In genomic region chr9:37626708-37627293, GRCh38 we compare ENCODE assay signal across 25 cellular contexts. TPM values are rescaled to one million over a fixed set of nuclear protein-coding genes. Genes with fewer than 3 reads are reported as not detected.
"Had no signal": no experiment of that assay in that cellular context is flagged by ENCODE, and none has a peak within 500 bp of the region (broad histone marks: within the 10 kb centered on the region; RNA-seq: fewer than 3 reads in every experiment).

No MANE protein-coding gene starts in this region.

- H3K4me3 ChIP-seq: cardiac muscle cell, dorsolateral prefrontal cortex, thyroid gland had no signal

- FAIRE-seq: colon, kidney had no signal

- H3K36me3 ChIP-seq: cardiac muscle cell, thyroid gland had no signal

- DNase-seq: activated CD4-positive, alpha-beta T cell treated with anti-CD3 and anti-CD28 coated beads, Interleukin-2, amount 10 ng/mL, durations not matched to agents 7 days and 5 days; activated CD8-positive, alpha-beta T cell treated with anti-CD3 and anti-CD28 coated beads, Interleukin-2, amount 10 ng/mL, durations not matched to agents 7 days and 5 days; activated naive CD4-positive, alpha-beta T cell treated with Interleukin-2 at 50 U/mL for 16 hours; activated naive CD8-positive, alpha-beta T cell treated with anti-CD3 and anti-CD28 coated beads, Interleukin-2, amount 10 ng/mL, durations not matched to agents 7 days and 5 days; activated T-cell treated with anti-CD3 and anti-CD28 coated beads, Interleukin-2, amount 50 U/mL, for 24 hours; amygdala; dorsolateral prefrontal cortex; foreskin fibroblast; glutamatergic neuron; hypothalamus; kidney; midbrain; nephron progenitor cell; stimulated activated CD4-positive, alpha-beta T cell treated with anti-CD3 and anti-CD28 coated beads, Interleukin-12 subunit alpha, Interleukin-12 subunit beta, amount 100 ng/mL, for 4 hours; stimulated activated CD4-positive, alpha-beta T cell treated with anti-CD3 and anti-CD28 coated beads, Interleukin-1b, Interleukin-23, amount 100 ng/mL, for 48 hours; stimulated activated CD8-positive, alpha-beta memory T cell treated with anti-CD3 and anti-CD28 coated beads, Interleukin-4, amount 100 ng/mL, for 48 hours; stimulated activated naive CD4-positive, alpha-beta T cell had no signal

- H3K27ac ChIP-seq: cardiac muscle cell, dorsolateral prefrontal cortex, epithelial cell of prostate, thyroid gland had no signal

- H3K9me3 ChIP-seq: thyroid gland had no signal

- H3K27me3 ChIP-seq: cardiac muscle cell, dorsolateral prefrontal cortex, thyroid gland had no signal

- ATAC-seq: activated CD4-positive, CD25-positive, alpha-beta regulatory T cell treated with anti-CD3 and anti-CD28 coated beads, Interleukin-2, amount 50 U/mL, for 24 hours; activated CD8-positive, alpha-beta T cell treated with anti-CD3 and anti-CD28 coated beads, Interleukin-2, amount 10 ng/mL, durations not matched to agents 7 days and 5 days; left lobe of liver had no signal

- H3K4me1 ChIP-seq: thyroid gland had no signal

RNA-seq across cellular contexts. Expression of gene FRMPD1, which starts 24.0 kb away (rescaled TPM):
- total RNA-seq: activated CD4-positive, alpha-beta T cell treated with anti-CD3 and anti-CD28 coated beads, Interleukin-2, amount 10 ng/mL, durations not matched to agents 7 days and 5 days; activated CD8-positive, alpha-beta T cell treated with anti-CD3 and anti-CD28 coated beads, Interleukin-2, amount 10 ng/mL, durations not matched to agents 7 days and 5 days; activated naive CD8-positive, alpha-beta T cell treated with anti-CD3 and anti-CD28 coated beads, Interleukin-2, amount 10 ng/mL, durations not matched to agents 7 days and 5 days; activated T-helper 2 cell treated with anti-CD3 and anti-CD28 coated beads, Interferon-gamma antibody, Interleukin-2, Interleukin-4, amounts not matched to agents 10 μg/mL and 5 μg/mL and 100 μg/mL, durations not matched to agents 14 hours and 24 hours and 36 hours; lung microvascular endothelial cell had no signal
